ENCODE assay signal across 8 cellular contexts in genomic region chr6:144216668-144217218, GRCh38.
DNase-seq lines count a peak whose midpoint lies in the region; ATAC-seq, FAIRE-seq and TF ChIP-seq lines count a peak whose summit lies in the region.

No MANE protein-coding gene starts in this region.

- peak; percentile 45 for ATAC-seq in DND-41 (ENCODE audit: insufficient read depth, low read depth)
- peak; percentile 38 for ATAC-seq in GM21360 (IDR thresholded peaks at IDR 0.05; ENCODE audit: unreplicated experiment)
- peak; percentile 38 for ATAC-seq in HG03520 (IDR thresholded peaks at IDR 0.05; ENCODE audit: unreplicated experiment)
- ATAC-seq in right cardiac atrium: peak; percentile 81 to 82

- H3K27ac ChIP-seq in DND-41 (ENCODE audit: low read length) (peak overlapping the region; percentile 84), right cardiac atrium (ENCODE audit: low read length) (peak overlapping the region; percentile 87), small intestine (ENCODE audit: low read depth in 1 of 2, low read length in 1 of 2) (peak overlapping the region; percentile 96 to 100)

- H3K79me2 ChIP-seq in DND-41 (ENCODE audit: insufficient read depth, low read length): no peaks in the 10 kb centered on the region

- no peak for TF ChIP-seq CTCF in DND-41 (IDR thresholded peaks at IDR 0.05; ENCODE audit: borderline replicate concordance, extremely low read depth, low read length, poor library complexity, severe bottlenecking)

- no peak for DNase-seq in DND-41
- DNase-seq in activated naive CD4-positive, alpha-beta T cell treated with anti-CD3 and anti-CD28 coated beads, Interleukin-2, amount 50 U/mL, for 16 hours: peak; percentile 74
- peak in 2 of 3 donors; percentile 78 to 92 for DNase-seq in right cardiac atrium
- DNase-seq in small intestine: no peak
- DNase-seq in activated CD8-positive, alpha-beta memory T cell treated with anti-CD3 and anti-CD28 coated beads for 24 hours: no peak
- no peak for DNase-seq in OCI-M2 (lab: John Stamatoyannopoulos, UW; ENCODE audit: unreplicated experiment)

- H3K9ac ChIP-seq in DND-41 (ENCODE audit: low read depth, low read length): peak overlapping the region; percentile 66

- peak overlapping the region; percentile 80 for H3K4me2 ChIP-seq in DND-41 (ENCODE audit: insufficient read depth, low read length)

- no peaks in the 10 kb centered on the region for H4K20me1 ChIP-seq in DND-41 (ENCODE audit: insufficient read depth, low read length)

- H3K9me3 ChIP-seq in DND-41 (ENCODE audit: insufficient read depth, low read length, severe bottlenecking) (peaks cover 8% of the 10 kb centered on the region), right cardiac atrium (ENCODE audit: control insufficient read depth, low read length) (no peaks in the 10 kb centered on the region), small intestine (ENCODE audit: control insufficient read depth, low read depth) (no peaks in the 10 kb centered on the region)

- H3K4me3 ChIP-seq in DND-41 (ENCODE audit: low read depth in 1 of 2, low read length in 2 of 2): peak overlapping the region; percentile 48 to 60; a peak in 3 of 4 replicates
- peak overlapping the region; percentile 65 for H3K4me3 ChIP-seq in right cardiac atrium (ENCODE audit: low read length)
- H3K4me3 ChIP-seq in small intestine (ENCODE audit: low read depth in 1 of 2, low read length in 2 of 2): peak overlapping the region in 1 of 2 donors; percentile 85

- intact Hi-C loops in right cardiac atrium (cut with DNase I): loop anchor here (2.0 to 10.0 kb wide), 6 partner anchors 64 to 112 kb away; partner anchors contain the start of genes STX11 (in 1 of the 4) and UTRN (in 1 of the 4)

- no peak for FAIRE-seq in small intestine (lab: Jason Lieb, UNC)

- 6% methylated on average over 18 of the region's 18 CpGs for WGBS in right cardiac atrium
- WGBS in small intestine, 3 donors: 5 to 6% (median 6%) methylated on average over 18 of the region's 18 CpGs

- peak overlapping the region; percentile 100 for H2AFZ ChIP-seq in DND-41 (ENCODE audit: low read depth, low read length)

- H3K4me1 ChIP-seq in DND-41 (ENCODE audit: insufficient read depth, low read length): peaks cover 31% of the 10 kb centered on the region
- H3K4me1 ChIP-seq in right cardiac atrium (ENCODE audit: control insufficient read depth, insufficient read depth, low read length): peaks cover 3% of the 10 kb centered on the region
- peaks cover 0 to 4% of the 10 kb centered on the region in 2 donors for H3K4me1 ChIP-seq in small intestine (ENCODE audit: control insufficient read depth in 2 of 2, insufficient read depth in 1 of 2, low read depth in 1 of 2, low read length in 1 of 2)

- H3K27me3 ChIP-seq in DND-41 (ENCODE audit: insufficient read depth, low read length, poor library complexity): no peaks in the 10 kb centered on the region
- no peaks in the 10 kb centered on the region for H3K27me3 ChIP-seq in right cardiac atrium (ENCODE audit: control insufficient read depth, insufficient read depth)
- H3K27me3 ChIP-seq in small intestine (ENCODE audit: control insufficient read depth in 2 of 2, insufficient read depth in 2 of 2, low read length in 2 of 2): no peaks in the 10 kb centered on the region

- no peaks in the 10 kb centered on the region for H3K36me3 ChIP-seq in DND-41 (ENCODE audit: insufficient read depth, low read length)
- no peaks in the 10 kb centered on the region for H3K36me3 ChIP-seq in small intestine (ENCODE audit: control insufficient read depth in 2 of 2, insufficient read depth in 2 of 2, low read length in 2 of 2)

Comparison
In these comparisons a context has a peak if more than half of its experiments do, and no peak if none do; other contexts are left out.
1. DNase-seq: peak in activated naive CD4-positive, alpha-beta T cell treated with anti-CD3 and anti-CD28 coated beads, Interleukin-2, amount 50 U/mL, for 16 hours (single experiment) and right cardiac atrium (2 of 3); none in DND-41 (single experiment), small intestine (single experiment), activated CD8-positive, alpha-beta memory T cell treated with anti-CD3 and anti-CD28 coated beads for 24 hours (single experiment) and OCI-M2 (single experiment).
2. Peak in every context shown above with its lines, with median percentiles within 50 percentile points of each other: ATAC-seq and H3K27ac ChIP-seq.